ENCODE assay signal across 12 cellular contexts in the genomic region with DNA sequence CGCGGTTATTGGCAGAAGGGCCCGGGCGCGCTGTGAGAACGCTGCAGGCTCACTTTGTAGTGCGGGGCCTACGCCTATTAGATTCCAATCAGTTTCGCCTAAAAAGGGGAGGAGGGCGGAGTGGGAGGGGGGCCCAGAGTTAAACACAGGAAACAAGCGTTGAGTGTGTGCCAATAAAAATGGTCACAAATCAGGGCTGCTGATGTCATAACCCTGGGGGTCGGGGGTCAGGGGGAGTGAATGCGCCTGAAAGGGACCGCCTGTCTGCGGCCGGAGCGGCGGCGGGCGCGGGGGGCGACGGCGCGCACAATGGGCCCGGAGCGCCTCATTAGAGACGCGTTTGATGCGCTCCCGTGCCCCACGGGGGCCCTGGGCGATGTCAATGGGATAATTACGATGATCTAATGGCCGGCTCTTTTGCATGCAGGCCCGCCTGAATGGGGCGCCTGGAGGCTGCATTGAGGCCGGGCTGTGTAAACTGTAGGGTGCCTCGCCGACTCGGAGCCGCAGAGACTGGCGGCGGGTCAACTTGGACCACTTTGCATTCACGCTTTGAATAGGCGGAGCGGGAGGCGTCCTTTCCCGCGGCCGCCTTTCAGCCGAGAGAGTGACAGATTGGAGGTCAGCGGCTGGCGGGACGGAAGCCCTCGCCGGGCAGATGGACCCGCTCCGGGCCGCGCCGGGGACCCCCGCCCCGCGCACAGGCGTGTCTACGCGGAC.
DNase-seq lines count a peak whose midpoint lies in the region; ATAC-seq and TF ChIP-seq lines count a peak whose summit lies in the region.
"Had no signal": no experiment of that assay in that cellular context is flagged by ENCODE, and none has a peak within 500 bp of the region (broad histone marks: within the 10 kb centered on the region; RNA-seq: fewer than 3 reads in every experiment).

No MANE protein-coding gene starts in this region.

- no peaks in the 10 kb centered on the region for H3K36me3 ChIP-seq in iPS DF 6.9 (ENCODE audit: control insufficient read depth, insufficient read depth, low read length)
- H3K36me3 ChIP-seq in gastroesophageal sphincter: no peaks in the 10 kb centered on the region
- H3K36me3 ChIP-seq: gastrocnemius medialis had no signal

- peak; percentile 55 for DNase-seq in activated CD4-positive, alpha-beta T cell treated with anti-CD3 and anti-CD28 coated beads, Interleukin-2, amount 10 ng/mL, durations not matched to agents 24 days and 14 days
- DNase-seq in activated CD4-positive, alpha-beta T cell treated with anti-CD3 and anti-CD28 coated beads, Interleukin-2, amount 50 U/mL, for 1 hour: no peak
- DNase-seq in RPMI7951 (ENCODE audit: low read depth): peak; percentile 74
- no peak for DNase-seq in iPS DF 6.9 (ENCODE audit: low read depth, low spot score)
- DNase-seq in UCSD-AML1 (lab: John Stamatoyannopoulos, UW; ENCODE audit: unreplicated experiment): no peak
- DNase-seq: gastrocnemius medialis, NCI-H2227 treated with DMSO at 0.1 percent for 48 hours had no signal

- H3K9me3 ChIP-seq in iPS DF 6.9 (ENCODE audit: control insufficient read depth, insufficient read depth, low read length): no peaks in the 10 kb centered on the region
- no peaks in the 10 kb centered on the region for H3K9me3 ChIP-seq in gastroesophageal sphincter
- H3K9me3 ChIP-seq: gastrocnemius medialis had no signal

- ATAC-seq in gastroesophageal sphincter: no peak
- no peak for ATAC-seq in GM19328 (IDR thresholded peaks at IDR 0.05; ENCODE audit: unreplicated experiment)
- ATAC-seq: gastrocnemius medialis, GM12878 had no signal

- intact Hi-C loops in activated CD4-positive, alpha-beta T cell treated with anti-CD3 and anti-CD28 coated beads, Interleukin-2, amount 10 ng/mL, durations not matched to agents 24 days and 14 days (cut with micrococcal nuclease): loop anchor here (2.0 kb wide), 2 partner anchors 296 to 340 kb away; a partner anchor contains a TSS

- no peak for TF ChIP-seq POLR2A in gastroesophageal sphincter (IDR thresholded peaks at IDR 0.05)

- no peak overlapping the region for H3K27ac ChIP-seq in iPS DF 6.9 (ENCODE audit: low read length)
- no peak overlapping the region for H3K27ac ChIP-seq in skin epidermis
- no peak overlapping the region for H3K27ac ChIP-seq in gastroesophageal sphincter
- H3K27ac ChIP-seq: gastrocnemius medialis had no signal

- H3K9me3 Mint-ChIP-seq in activated CD4-positive, alpha-beta T cell treated with anti-CD3 and anti-CD28 coated beads, Interleukin-2, amount 10 ng/mL, durations not matched to agents 24 days and 14 days: peaks cover 4% of the 10 kb centered on the region

- no peak overlapping the region for H3K4me3 Mint-ChIP-seq in activated CD4-positive, alpha-beta T cell treated with anti-CD3 and anti-CD28 coated beads, Interleukin-2, amount 10 ng/mL, durations not matched to agents 24 days and 14 days
- H3K4me3 Mint-ChIP-seq: B cell had no signal

- peaks cover 6% of the 10 kb centered on the region for H3K27me3 ChIP-seq in iPS DF 6.9 (ENCODE audit: control insufficient read depth, insufficient read depth, low read length)
- peaks cover 99% of the 10 kb centered on the region for H3K27me3 ChIP-seq in gastroesophageal sphincter

- H3K4me3 ChIP-seq in iPS DF 6.9 (ENCODE audit: low read length) (peak overlapping the region; percentile 37; the same call in 1 of the 2 replicates), skin epidermis (peak overlapping the region; percentile 5 to 41 (median 22)), gastroesophageal sphincter (peak overlapping the region in 1 of 2 donors; percentile 36)
- H3K4me3 ChIP-seq: GM12878 had no signal

- H3K36me3 Mint-ChIP-seq in activated CD4-positive, alpha-beta T cell treated with anti-CD3 and anti-CD28 coated beads, Interleukin-2, amount 10 ng/mL, durations not matched to agents 24 days and 14 days (ENCODE audit: low read depth): no peaks in the 10 kb centered on the region

- TF ChIP-seq CTCF in gastroesophageal sphincter (IDR thresholded peaks at IDR 0.05): no peak

- peaks cover 64% of the 10 kb centered on the region for H3K27me3 Mint-ChIP-seq in activated CD4-positive, alpha-beta T cell treated with anti-CD3 and anti-CD28 coated beads, Interleukin-2, amount 10 ng/mL, durations not matched to agents 24 days and 14 days

- no CpG with 5 or more reads among the region's 68 CpGs for WGBS in iPS DF 6.9 (ENCODE audit: insufficient coverage, insufficient read length)
- 7 to 11% methylated on average over 21 to 38 of the region's 68 CpGs for WGBS in gastroesophageal sphincter (ENCODE audit: low coverage in 1 of 2), 2 donors

- no peak overlapping the region for H3K27ac Mint-ChIP-seq in activated CD4-positive, alpha-beta T cell treated with anti-CD3 and anti-CD28 coated beads, Interleukin-2, amount 10 ng/mL, durations not matched to agents 24 days and 14 days
- H3K27ac Mint-ChIP-seq: B cell had no signal

- peaks cover 4% of the 10 kb centered on the region; the same call in 1 of the 2 replicates for H3K4me1 ChIP-seq in iPS DF 6.9 (ENCODE audit: control insufficient read depth, insufficient read depth, low read length)
- H3K4me1 ChIP-seq in gastroesophageal sphincter: peaks cover 0 to 12% (median 7%) of the 10 kb centered on the region in 3 donors

- H3K4me1 Mint-ChIP-seq in activated CD4-positive, alpha-beta T cell treated with anti-CD3 and anti-CD28 coated beads, Interleukin-2, amount 10 ng/mL, durations not matched to agents 24 days and 14 days: no peaks in the 10 kb centered on the region
- H3K4me1 Mint-ChIP-seq: B cell had no signal

- TF ChIP-seq EP300 in gastroesophageal sphincter (IDR thresholded peaks at IDR 0.05): no peak

Comparison
In these comparisons a context has a peak if more than half of its experiments do, and no peak if none do; other contexts are left out.
1. DNase-seq: peak in activated CD4-positive, alpha-beta T cell treated with anti-CD3 and anti-CD28 coated beads, Interleukin-2, amount 10 ng/mL, durations not matched to agents 24 days and 14 days (single experiment) and RPMI7951 (single experiment); none in activated CD4-positive, alpha-beta T cell treated with anti-CD3 and anti-CD28 coated beads, Interleukin-2, amount 50 U/mL, for 1 hour (single experiment), iPS DF 6.9 (single experiment) and UCSD-AML1 (single experiment).